In the genomic region with DNA sequence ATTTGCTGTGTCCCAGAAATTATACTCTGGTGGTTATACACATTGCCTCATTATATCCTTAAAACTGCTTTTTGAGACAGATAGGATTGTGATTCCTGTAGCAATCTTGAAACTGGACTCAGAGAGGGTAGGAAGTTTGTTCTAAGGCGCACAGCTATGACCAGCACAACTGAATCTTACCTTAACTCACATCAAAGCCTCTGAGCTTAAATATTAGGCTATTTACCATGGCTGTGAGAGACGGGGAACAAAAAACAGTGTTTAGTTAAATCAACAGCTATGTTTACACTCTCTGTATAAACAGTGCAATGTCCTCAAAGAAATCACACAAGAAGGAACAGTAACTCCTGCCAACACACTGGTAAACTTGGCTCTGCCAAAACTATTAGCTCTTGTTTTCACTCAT, we compare ENCODE assay signal across 1 cellular context.
TF ChIP-seq lines count a peak whose summit lies in the region.

No MANE protein-coding gene starts in this region.

TF ChIP-seq in HepG2, 621 proteins besides CTCF, POLR2A, EP300 and RAD21 (continued from another document and continues in another):
- TF ChIP-seq CEBPB (IDR thresholded peaks at IDR 0.05; ENCODE audit: borderline replicate concordance, low read depth, low read length) (no peak), ZNF605 (CRISPR knock-in tag; IDR thresholded peaks at IDR 0.05) (no peak), RBM22 (optimal IDR thresholded peaks at IDR 0.05; ENCODE audit: low read length) (no peak), ZNF564 (CRISPR knock-in tag; IDR thresholded peaks at IDR 0.05) (no peak), POLR2G (IDR thresholded peaks at IDR 0.05; ENCODE audit: low read depth, low read length) (no peak), HDAC1 (CRISPR knock-in tag; IDR thresholded peaks at IDR 0.05) (peak; percentile 68), ZNF124 (CRISPR knock-in tag; IDR thresholded peaks at IDR 0.05) (0 out of 2 replicates have a peak, but pooled peaks have one; percentile 46), DPF2 (CRISPR knock-in tag; IDR thresholded peaks at IDR 0.05; ENCODE audit: borderline replicate concordance, low read depth) (peak; percentile 95), CCAR2 (optimal IDR thresholded peaks at IDR 0.05; ENCODE audit: low read depth, low read length) (no peak), SIX1 (CRISPR knock-in tag; IDR thresholded peaks at IDR 0.05; ENCODE audit: borderline replicate concordance) (peak; percentile 72; the same call in 1 of the 2 replicates), POGZ (CRISPR knock-in tag; IDR thresholded peaks at IDR 0.05) (peak; percentile 25; the same call in 1 of the 2 replicates), IKZF1 (IDR thresholded peaks at IDR 0.05) (no peak), ZSCAN9 (CRISPR knock-in tag; IDR thresholded peaks at IDR 0.05; ENCODE audit: borderline replicate concordance) (peak; percentile 69), SP1 (IDR thresholded peaks at IDR 0.05) (no peak), SP1 (CRISPR knock-in tag; IDR thresholded peaks at IDR 0.05) (no peak), ZNF232 (CRISPR knock-in tag; IDR thresholded peaks at IDR 0.05; ENCODE audit: borderline replicate concordance) (no peak), ZNF335 (CRISPR knock-in tag; IDR thresholded peaks at IDR 0.05) (0 out of 2 replicates have a peak, but pooled peaks have one; percentile 58), TOE1 (CRISPR knock-in tag; IDR thresholded peaks at IDR 0.05) (no peak), SP5 (CRISPR knock-in tag; IDR thresholded peaks at IDR 0.05; ENCODE audit: borderline replicate concordance, low read depth) (peak; percentile 71; the same call in 1 of the 2 replicates), MATR3 (CRISPR knock-in tag; IDR thresholded peaks at IDR 0.05) (no peak), SRY (CRISPR knock-in tag; IDR thresholded peaks at IDR 0.05) (no peak; the same call in 1 of the 2 replicates), TCF12 (IDR thresholded peaks at IDR 0.05) (no peak), TCF12 (CRISPR knock-in tag; IDR thresholded peaks at IDR 0.05) (no peak; the same call in 1 of the 2 replicates), ZNF292 (CRISPR knock-in tag; IDR thresholded peaks at IDR 0.05; ENCODE audit: borderline replicate concordance, low read depth) (peak; percentile 82), ZNF614 (CRISPR knock-in tag; IDR thresholded peaks at IDR 0.05; ENCODE audit: borderline replicate concordance) (peak; percentile 73; the same call in 1 of the 2 replicates), CBX1 (IDR thresholded peaks at IDR 0.05; ENCODE audit: low read depth) (no peak)
- TF ChIP-seq, protein P1, sequence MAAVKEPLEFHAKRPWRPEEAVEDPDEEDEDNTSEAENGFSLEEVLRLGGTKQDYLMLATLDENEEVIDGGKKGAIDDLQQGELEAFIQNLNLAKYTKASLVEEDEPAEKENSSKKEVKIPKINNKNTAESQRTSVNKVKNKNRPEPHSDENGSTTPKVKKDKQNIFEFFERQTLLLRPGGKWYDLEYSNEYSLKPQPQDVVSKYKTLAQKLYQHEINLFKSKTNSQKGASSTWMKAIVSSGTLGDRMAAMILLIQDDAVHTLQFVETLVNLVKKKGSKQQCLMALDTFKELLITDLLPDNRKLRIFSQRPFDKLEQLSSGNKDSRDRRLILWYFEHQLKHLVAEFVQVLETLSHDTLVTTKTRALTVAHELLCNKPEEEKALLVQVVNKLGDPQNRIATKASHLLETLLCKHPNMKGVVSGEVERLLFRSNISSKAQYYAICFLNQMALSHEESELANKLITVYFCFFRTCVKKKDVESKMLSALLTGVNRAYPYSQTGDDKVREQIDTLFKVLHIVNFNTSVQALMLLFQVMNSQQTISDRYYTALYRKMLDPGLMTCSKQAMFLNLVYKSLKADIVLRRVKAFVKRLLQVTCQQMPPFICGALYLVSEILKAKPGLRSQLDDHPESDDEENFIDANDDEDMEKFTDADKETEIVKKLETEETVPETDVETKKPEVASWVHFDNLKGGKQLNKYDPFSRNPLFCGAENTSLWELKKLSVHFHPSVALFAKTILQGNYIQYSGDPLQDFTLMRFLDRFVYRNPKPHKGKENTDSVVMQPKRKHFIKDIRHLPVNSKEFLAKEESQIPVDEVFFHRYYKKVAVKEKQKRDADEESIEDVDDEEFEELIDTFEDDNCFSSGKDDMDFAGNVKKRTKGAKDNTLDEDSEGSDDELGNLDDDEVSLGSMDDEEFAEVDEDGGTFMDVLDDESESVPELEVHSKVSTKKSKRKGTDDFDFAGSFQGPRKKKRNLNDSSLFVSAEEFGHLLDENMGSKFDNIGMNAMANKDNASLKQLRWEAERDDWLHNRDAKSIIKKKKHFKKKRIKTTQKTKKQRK (IDR thresholded peaks at IDR 0.05; ENCODE audit: low read length), result no peak
- TF ChIP-seq, protein P2, sequence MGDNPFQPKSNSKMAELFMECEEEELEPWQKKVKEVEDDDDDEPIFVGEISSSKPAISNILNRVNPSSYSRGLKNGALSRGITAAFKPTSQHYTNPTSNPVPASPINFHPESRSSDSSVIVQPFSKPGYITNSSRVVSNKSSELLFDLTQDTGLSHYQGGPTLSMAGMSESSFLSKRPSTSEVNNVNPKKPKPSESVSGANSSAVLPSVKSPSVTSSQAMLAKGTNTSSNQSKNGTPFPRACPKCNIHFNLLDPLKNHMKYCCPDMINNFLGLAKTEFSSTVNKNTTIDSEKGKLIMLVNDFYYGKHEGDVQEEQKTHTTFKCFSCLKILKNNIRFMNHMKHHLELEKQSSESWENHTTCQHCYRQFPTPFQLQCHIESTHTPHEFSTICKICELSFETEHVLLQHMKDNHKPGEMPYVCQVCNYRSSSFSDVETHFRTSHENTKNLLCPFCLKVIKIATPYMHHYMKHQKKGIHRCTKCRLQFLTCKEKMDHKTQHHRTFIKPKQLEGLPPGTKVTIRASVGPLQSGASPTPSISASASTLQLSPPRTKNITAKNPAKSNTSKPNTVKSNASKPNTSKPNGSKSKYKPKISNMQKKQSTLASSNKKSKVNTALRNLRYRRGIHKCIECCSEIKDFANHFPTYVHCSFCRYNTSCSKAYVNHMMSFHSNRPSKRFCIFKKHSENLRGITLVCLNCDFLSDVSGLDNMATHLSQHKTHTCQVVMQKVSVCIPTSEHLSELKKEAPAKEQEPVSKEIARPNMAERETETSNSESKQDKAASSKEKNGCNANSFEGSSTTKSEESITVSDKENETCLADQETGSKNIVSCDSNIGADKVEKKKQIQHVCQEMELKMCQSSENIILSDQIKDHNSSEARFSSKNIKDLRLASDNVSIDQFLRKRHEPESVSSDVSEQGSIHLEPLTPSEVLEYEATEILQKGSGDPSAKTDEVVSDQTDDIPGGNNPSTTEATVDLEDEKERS (CRISPR knock-in tag; IDR thresholded peaks at IDR 0.05), result no peak
- TF ChIP-seq, protein P3, sequence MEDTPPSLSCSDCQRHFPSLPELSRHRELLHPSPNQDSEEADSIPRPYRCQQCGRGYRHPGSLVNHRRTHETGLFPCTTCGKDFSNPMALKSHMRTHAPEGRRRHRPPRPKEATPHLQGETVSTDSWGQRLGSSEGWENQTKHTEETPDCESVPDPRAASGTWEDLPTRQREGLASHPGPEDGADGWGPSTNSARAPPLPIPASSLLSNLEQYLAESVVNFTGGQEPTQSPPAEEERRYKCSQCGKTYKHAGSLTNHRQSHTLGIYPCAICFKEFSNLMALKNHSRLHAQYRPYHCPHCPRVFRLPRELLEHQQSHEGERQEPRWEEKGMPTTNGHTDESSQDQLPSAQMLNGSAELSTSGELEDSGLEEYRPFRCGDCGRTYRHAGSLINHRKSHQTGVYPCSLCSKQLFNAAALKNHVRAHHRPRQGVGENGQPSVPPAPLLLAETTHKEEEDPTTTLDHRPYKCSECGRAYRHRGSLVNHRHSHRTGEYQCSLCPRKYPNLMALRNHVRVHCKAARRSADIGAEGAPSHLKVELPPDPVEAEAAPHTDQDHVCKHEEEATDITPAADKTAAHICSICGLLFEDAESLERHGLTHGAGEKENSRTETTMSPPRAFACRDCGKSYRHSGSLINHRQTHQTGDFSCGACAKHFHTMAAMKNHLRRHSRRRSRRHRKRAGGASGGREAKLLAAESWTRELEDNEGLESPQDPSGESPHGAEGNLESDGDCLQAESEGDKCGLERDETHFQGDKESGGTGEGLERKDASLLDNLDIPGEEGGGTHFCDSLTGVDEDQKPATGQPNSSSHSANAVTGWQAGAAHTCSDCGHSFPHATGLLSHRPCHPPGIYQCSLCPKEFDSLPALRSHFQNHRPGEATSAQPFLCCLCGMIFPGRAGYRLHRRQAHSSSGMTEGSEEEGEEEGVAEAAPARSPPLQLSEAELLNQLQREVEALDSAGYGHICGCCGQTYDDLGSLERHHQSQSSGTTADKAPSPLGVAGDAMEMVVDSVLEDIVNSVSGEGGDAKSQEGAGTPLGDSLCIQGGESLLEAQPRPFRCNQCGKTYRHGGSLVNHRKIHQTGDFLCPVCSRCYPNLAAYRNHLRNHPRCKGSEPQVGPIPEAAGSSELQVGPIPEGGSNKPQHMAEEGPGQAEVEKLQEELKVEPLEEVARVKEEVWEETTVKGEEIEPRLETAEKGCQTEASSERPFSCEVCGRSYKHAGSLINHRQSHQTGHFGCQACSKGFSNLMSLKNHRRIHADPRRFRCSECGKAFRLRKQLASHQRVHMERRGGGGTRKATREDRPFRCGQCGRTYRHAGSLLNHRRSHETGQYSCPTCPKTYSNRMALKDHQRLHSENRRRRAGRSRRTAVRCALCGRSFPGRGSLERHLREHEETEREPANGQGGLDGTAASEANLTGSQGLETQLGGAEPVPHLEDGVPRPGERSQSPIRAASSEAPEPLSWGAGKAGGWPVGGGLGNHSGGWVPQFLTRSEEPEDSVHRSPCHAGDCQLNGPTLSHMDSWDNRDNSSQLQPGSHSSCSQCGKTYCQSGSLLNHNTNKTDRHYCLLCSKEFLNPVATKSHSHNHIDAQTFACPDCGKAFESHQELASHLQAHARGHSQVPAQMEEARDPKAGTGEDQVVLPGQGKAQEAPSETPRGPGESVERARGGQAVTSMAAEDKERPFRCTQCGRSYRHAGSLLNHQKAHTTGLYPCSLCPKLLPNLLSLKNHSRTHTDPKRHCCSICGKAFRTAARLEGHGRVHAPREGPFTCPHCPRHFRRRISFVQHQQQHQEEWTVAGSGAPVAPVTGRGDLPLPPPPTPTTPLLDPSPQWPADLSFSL (CRISPR knock-in tag; IDR thresholded peaks at IDR 0.05), result no peak
- TF ChIP-seq, protein P4, sequence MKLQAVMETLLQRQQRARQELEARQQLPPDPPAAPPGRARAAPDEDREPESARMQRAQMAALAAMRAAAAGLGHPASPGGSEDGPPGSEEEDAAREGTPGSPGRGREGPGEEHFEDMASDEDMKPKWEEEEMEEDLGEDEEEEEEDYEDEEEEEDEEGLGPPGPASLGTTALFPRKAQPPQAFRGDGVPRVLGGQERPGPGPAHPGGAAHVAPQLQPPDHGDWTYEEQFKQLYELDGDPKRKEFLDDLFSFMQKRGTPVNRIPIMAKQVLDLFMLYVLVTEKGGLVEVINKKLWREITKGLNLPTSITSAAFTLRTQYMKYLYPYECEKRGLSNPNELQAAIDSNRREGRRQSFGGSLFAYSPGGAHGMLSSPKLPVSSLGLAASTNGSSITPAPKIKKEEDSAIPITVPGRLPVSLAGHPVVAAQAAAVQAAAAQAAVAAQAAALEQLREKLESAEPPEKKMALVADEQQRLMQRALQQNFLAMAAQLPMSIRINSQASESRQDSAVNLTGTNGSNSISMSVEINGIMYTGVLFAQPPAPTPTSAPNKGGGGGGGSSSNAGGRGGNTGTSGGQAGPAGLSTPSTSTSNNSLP (IDR thresholded peaks at IDR 0.05; ENCODE audit: low read depth, low read length), result peak; percentile 67
- TF ChIP-seq, protein P5, sequence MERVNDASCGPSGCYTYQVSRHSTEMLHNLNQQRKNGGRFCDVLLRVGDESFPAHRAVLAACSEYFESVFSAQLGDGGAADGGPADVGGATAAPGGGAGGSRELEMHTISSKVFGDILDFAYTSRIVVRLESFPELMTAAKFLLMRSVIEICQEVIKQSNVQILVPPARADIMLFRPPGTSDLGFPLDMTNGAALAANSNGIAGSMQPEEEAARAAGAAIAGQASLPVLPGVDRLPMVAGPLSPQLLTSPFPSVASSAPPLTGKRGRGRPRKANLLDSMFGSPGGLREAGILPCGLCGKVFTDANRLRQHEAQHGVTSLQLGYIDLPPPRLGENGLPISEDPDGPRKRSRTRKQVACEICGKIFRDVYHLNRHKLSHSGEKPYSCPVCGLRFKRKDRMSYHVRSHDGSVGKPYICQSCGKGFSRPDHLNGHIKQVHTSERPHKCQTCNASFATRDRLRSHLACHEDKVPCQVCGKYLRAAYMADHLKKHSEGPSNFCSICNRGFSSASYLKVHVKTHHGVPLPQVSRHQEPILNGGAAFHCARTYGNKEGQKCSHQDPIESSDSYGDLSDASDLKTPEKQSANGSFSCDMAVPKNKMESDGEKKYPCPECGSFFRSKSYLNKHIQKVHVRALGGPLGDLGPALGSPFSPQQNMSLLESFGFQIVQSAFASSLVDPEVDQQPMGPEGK (CRISPR knock-in tag; IDR thresholded peaks at IDR 0.05), result 0 out of 2 replicates have a peak, but pooled peaks have one; percentile 28
- TF ChIP-seq, protein P6, sequence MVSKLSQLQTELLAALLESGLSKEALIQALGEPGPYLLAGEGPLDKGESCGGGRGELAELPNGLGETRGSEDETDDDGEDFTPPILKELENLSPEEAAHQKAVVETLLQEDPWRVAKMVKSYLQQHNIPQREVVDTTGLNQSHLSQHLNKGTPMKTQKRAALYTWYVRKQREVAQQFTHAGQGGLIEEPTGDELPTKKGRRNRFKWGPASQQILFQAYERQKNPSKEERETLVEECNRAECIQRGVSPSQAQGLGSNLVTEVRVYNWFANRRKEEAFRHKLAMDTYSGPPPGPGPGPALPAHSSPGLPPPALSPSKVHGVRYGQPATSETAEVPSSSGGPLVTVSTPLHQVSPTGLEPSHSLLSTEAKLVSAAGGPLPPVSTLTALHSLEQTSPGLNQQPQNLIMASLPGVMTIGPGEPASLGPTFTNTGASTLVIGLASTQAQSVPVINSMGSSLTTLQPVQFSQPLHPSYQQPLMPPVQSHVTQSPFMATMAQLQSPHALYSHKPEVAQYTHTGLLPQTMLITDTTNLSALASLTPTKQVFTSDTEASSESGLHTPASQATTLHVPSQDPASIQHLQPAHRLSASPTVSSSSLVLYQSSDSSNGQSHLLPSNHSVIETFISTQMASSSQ (IDR thresholded peaks at IDR 0.05; ENCODE audit: low read depth), result peak; percentile 70
- TF ChIP-seq, protein P6 (CRISPR knock-in tag; IDR thresholded peaks at IDR 0.05; ENCODE audit: borderline replicate concordance), result peak; percentile 72
